Comparison of ENCODE assay signal across 8 cellular contexts in the genomic region with DNA sequence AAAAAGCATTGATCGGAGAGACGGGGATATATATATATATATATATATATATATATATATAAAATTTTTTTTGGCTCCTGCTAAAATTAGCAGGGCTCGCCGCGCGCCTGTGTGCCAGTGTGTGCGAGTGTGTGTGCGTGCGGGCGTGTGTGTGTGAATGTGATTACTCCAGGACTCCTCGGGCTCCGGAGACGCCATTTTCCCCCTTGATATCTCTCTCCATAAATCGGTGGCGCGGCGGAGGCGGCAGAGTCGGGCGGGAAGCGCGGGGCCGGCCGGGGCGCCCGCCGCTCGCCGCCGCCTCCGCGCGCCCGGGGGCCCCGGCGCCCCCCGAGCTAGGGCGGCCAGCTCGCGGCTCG. TPM values are rescaled to one million over a fixed set of nuclear protein-coding genes. Genes with fewer than 3 reads are reported as not detected.
DNase-seq lines count a peak whose midpoint lies in the region; ATAC-seq, FAIRE-seq and TF ChIP-seq lines count a peak whose summit lies in the region.

No MANE protein-coding gene starts in this region.

- peak; percentile 4 for ATAC-seq in GM19395 (IDR thresholded peaks at IDR 0.05; ENCODE audit: unreplicated experiment)

- DNase-seq in NCI-H2196 (lab: John Stamatoyannopoulos, UW; ENCODE audit: unreplicated experiment) (peak; percentile 56), globus pallidus (ENCODE audit: low spot score) (peak; percentile 27), RCC 7860 (ENCODE audit: low spot score) (no peak), A172 (ENCODE audit: low spot score) (no peak)
- peak; percentile 63 to 66 for DNase-seq in activated T-cell treated with anti-CD3 and anti-CD28 coated beads, Interleukin-2, amount 50 U/mL, for 48 hours

- no peaks in the 10 kb centered on the region for H3K36me3 ChIP-seq in BLaER1
- no peaks in the 10 kb centered on the region for H3K36me3 ChIP-seq in neutrophil

- FAIRE-seq in RCC 7860 (lab: Jason Lieb, UNC), result no peak

- H3K4me1 ChIP-seq in BLaER1 (peaks cover 29% of the 10 kb centered on the region), neutrophil (ENCODE audit: control insufficient read depth in 1 of 2, insufficient read depth in 1 of 2, low read depth in 1 of 2, low read length in 1 of 2) (peaks cover 7 to 15% of the 10 kb centered on the region in 2 experiments)

- H3K27me3 ChIP-seq in BLaER1 (peaks cover 33% of the 10 kb centered on the region), neutrophil (peaks cover 96% of the 10 kb centered on the region)

- H3K4me2 ChIP-seq in BLaER1, result peak overlapping the region; percentile 88

- no peak for TF ChIP-seq CTCF in neutrophil (IDR thresholded peaks at IDR 0.05)

- peak overlapping the region; percentile 85 for H3K9ac ChIP-seq in BLaER1

- H3K9me3 ChIP-seq in BLaER1 (no peaks in the 10 kb centered on the region), neutrophil (no peaks in the 10 kb centered on the region)

- H4K20me1 ChIP-seq in BLaER1, result no peaks in the 10 kb centered on the region

- H3K27ac ChIP-seq in BLaER1 (peak overlapping the region; percentile 80), neutrophil (no peak overlapping the region)

- peak overlapping the region; percentile 89 for H3K4me3 ChIP-seq in BLaER1
- H3K4me3 ChIP-seq in neutrophil (ENCODE audit: low read depth in 1 of 2, low read length in 1 of 2), result peak overlapping the region; percentile 45 to 47

RNA-seq across cellular contexts. Expression of a gene that starts 0.8 kb away (rescaled TPM):
- total RNA-seq in A172 (2014; rRNA removed; shearing (Covaris generic)), result 0.10 and 0.14 TPM in 2 replicates

Comparison
In these comparisons a context has a peak if more than half of its experiments do, and no peak if none do; other contexts are left out.
1. DNase-seq: peak in NCI-H2196 (single experiment), activated T-cell treated with anti-CD3 and anti-CD28 coated beads, Interleukin-2, amount 50 U/mL, for 48 hours (2 of 2) and globus pallidus (single experiment); none in RCC 7860 (single experiment) and A172 (single experiment).